Comparison of ENCODE assay signal across 8 cellular contexts in genomic region chr2:99140860-99141109, GRCh38. TPM values are rescaled to one million over a fixed set of nuclear protein-coding genes. Genes with fewer than 3 reads are reported as not detected.
DNase-seq lines count a peak whose midpoint lies in the region; ATAC-seq and TF ChIP-seq lines count a peak whose summit lies in the region.

No MANE protein-coding gene starts in this region.

- H3K4me1 ChIP-seq in MM.1S (ENCODE audit: low read length) (peaks cover 5% of the 10 kb centered on the region), colonic mucosa (no peaks in the 10 kb centered on the region), muscle layer of colon (ENCODE audit: insufficient read depth, low read length) (peaks cover 3% of the 10 kb centered on the region)

- intact Hi-C loops in colonic mucosa (cut with DNase I), result no loop called here

- TF ChIP-seq CTCF in GM12865 (IDR thresholded peaks at IDR 0.05; ENCODE audit: insufficient read depth, low read depth, low read length, missing control alignments) (no peak), MM.1S (IDR thresholded peaks at IDR 0.05; ENCODE audit: low read length) (no peak), colonic mucosa (IDR thresholded peaks at IDR 0.05) (no peak)

- no peaks in the 10 kb centered on the region for H3K9me3 ChIP-seq in MM.1S (replicated peaks; ENCODE audit: insufficient read depth, low read length)
- H3K9me3 ChIP-seq in colonic mucosa, result no peaks in the 10 kb centered on the region
- no peaks in the 10 kb centered on the region for H3K9me3 ChIP-seq in muscle layer of colon (ENCODE audit: low read length)

- H3K27me3 ChIP-seq in MM.1S (replicated peaks; ENCODE audit: insufficient read depth, low read length) (no peaks in the 10 kb centered on the region), colonic mucosa (no peaks in the 10 kb centered on the region), muscle layer of colon (ENCODE audit: control insufficient read depth in 1 of 2, insufficient read depth in 2 of 2, low read length in 2 of 2) (no peaks in the 10 kb centered on the region)

- no peaks in the 10 kb centered on the region for H3K9me2 ChIP-seq in MM.1S (replicated peaks; ENCODE audit: insufficient read depth, low read length)

- DNase-seq in GM12865 (ENCODE audit: low read depth) (no peak), MM.1S (no peak), colonic mucosa (no peak), Ammon's horn (ENCODE audit: low spot score) (no peak), OCI-M1 (lab: John Stamatoyannopoulos, UW) (no peak), NCI-H2171 (lab: John Stamatoyannopoulos, UW) (no peak)

- H3F3A ChIP-seq in MM.1S (ENCODE audit: insufficient read depth, low read length), result peaks cover 7% of the 10 kb centered on the region

- H3K36me3 ChIP-seq in MM.1S (replicated peaks; ENCODE audit: insufficient read depth, low read length) (no peaks in the 10 kb centered on the region), colonic mucosa (no peaks in the 10 kb centered on the region), muscle layer of colon (ENCODE audit: insufficient read depth, low read length) (no peaks in the 10 kb centered on the region)

- H3K4me2 ChIP-seq in MM.1S (ENCODE audit: low read depth, low read length), result peak overlapping the region; percentile 95

- peak; percentile 35 for ATAC-seq in GM21825 (IDR thresholded peaks at IDR 0.05; ENCODE audit: unreplicated experiment)

- H3K27ac ChIP-seq in MM.1S (ENCODE audit: low read length) (peak overlapping the region; percentile 94; the same call in 1 of the 2 replicates), colonic mucosa (peak overlapping the region; percentile 90), muscle layer of colon (ENCODE audit: low read depth, low read length) (peak overlapping the region; percentile 63)

- peak overlapping the region; percentile 76 for H3K9ac ChIP-seq in MM.1S (ENCODE audit: low read length)
- peak overlapping the region; percentile 87 to 89 for H3K9ac ChIP-seq in colonic mucosa (ENCODE audit: low read depth in 2 of 2, low read length in 2 of 2)
- peak overlapping the region; percentile 1 for H3K9ac ChIP-seq in muscle layer of colon (ENCODE audit: low read length)

- H3K4me3 ChIP-seq in GM12865 (ENCODE audit: low read depth, low read length) (peak overlapping the region; percentile 71), MM.1S (ENCODE audit: low read length) (peak overlapping the region; percentile 80), colonic mucosa (peak overlapping the region; percentile 68), muscle layer of colon (ENCODE audit: low read depth in 1 of 2, low read length in 2 of 2) (peak overlapping the region; percentile 83 to 85)

- H3K79me2 ChIP-seq in MM.1S (ENCODE audit: low read length), result no peaks in the 10 kb centered on the region

- H2AFZ ChIP-seq in MM.1S (ENCODE audit: low read length), result peak overlapping the region; percentile 95

- H4K20me1 ChIP-seq in MM.1S (ENCODE audit: insufficient read depth, low read length), result no peaks in the 10 kb centered on the region

RNA-seq across cellular contexts. Expression of gene C2orf15, which starts 0.7 kb away (rescaled TPM):
- total RNA-seq in colonic mucosa, result 1 to 10 TPM; 3.1 to 3.6 TPM

RNA-seq across cellular contexts. Expression of gene TSGA10, which starts 14.0 kb away (rescaled TPM):
- 1 to 10 TPM; 6.1 to 6.6 TPM for total RNA-seq in colonic mucosa

RNA-seq across cellular contexts. Expression of gene LIPT1, which starts 14.0 kb away (rescaled TPM):
- 1 to 10 TPM; 6.2 to 6.3 TPM for total RNA-seq in colonic mucosa

RNA-seq across cellular contexts. Expression of gene MITD1, which starts 40.1 kb away (rescaled TPM):
- 10 to 100 TPM; 24.6 to 25.3 TPM for total RNA-seq in colonic mucosa

RNA-seq across cellular contexts. Expression of gene MRPL30, which starts 40.2 kb away (rescaled TPM):
- total RNA-seq in colonic mucosa, result 10 to 100 TPM; 25.9 to 26.9 TPM

Comparison
In these comparisons a context has a peak if more than half of its experiments do, and no peak if none do; other contexts are left out.
1. H3K9ac ChIP-seq: peak in every context shown above with its lines; median percentile 88 in colonic mucosa; 76 in MM.1S; 1 in muscle layer of colon.